25 cellular contexts compared by ENCODE assay signal in genomic region chr9:125387861-125388524, GRCh38.
"Had no signal": no experiment of that assay in that cellular context is flagged by ENCODE, and none has a peak within 500 bp of the region (broad histone marks: within the 10 kb centered on the region; RNA-seq: fewer than 3 reads in every experiment).

No MANE protein-coding gene starts in this region.

- H3K27ac ChIP-seq: ascending aorta, cardiac muscle cell, colonic mucosa, stomach, tibial artery, WERI-Rb-1 had no signal

- H3K36me3 ChIP-seq: ascending aorta, cardiac muscle cell, colonic mucosa, stomach, tibial artery, WERI-Rb-1 had no signal

- H3K9me3 ChIP-seq: ascending aorta, colonic mucosa, stomach, tibial artery had no signal

- H3K4me3 ChIP-seq: ascending aorta, cardiac muscle cell, colonic mucosa, stomach, tibial artery had no signal

- H3K4me1 ChIP-seq: ascending aorta, colonic mucosa, stomach, tibial artery had no signal

- DNase-seq: activated CD4-positive, alpha-beta T cell treated with anti-CD3 and anti-CD28 coated beads, Interleukin-2, amount 50 U/mL, for 1 hour; activated CD4-positive, CD25-positive, alpha-beta regulatory T cell treated with anti-CD3 and anti-CD28 coated beads, Interleukin-2, amount 50 U/mL, for 72 hours; activated CD8-positive, alpha-beta memory T cell treated with anti-CD3 and anti-CD28 coated beads, Interleukin-2, amount 10 ng/mL, durations not matched to agents 7 days and 5 days; activated CD8-positive, alpha-beta T cell treated with anti-CD3 and anti-CD28 coated beads, Interleukin-2, amount 10 ng/mL, durations not matched to agents 7 days and 5 days; activated naive CD8-positive, alpha-beta T cell treated with anti-CD3 and anti-CD28 coated beads, Interleukin-2, amount 10 ng/mL, durations not matched to agents 7 days and 5 days; activated T-cell treated with anti-CD3 and anti-CD28 coated beads, Interleukin-2, amount 50 U/mL, for 48 hours; cerebellar nuclear complex; colonic mucosa; effector CD8-positive, alpha-beta T cell; head of caudate nucleus; hippocampal formation; left colon; mammary epithelial cell; occipital lobe; right cardiac atrium; stimulated activated CD4-positive, alpha-beta T cell treated with anti-CD3 and anti-CD28 coated beads, Interleukin-15, amount 100 ng/mL, for 24 hours; stimulated activated CD4-positive, alpha-beta T cell treated with anti-CD3 and anti-CD28 coated beads, Interleukin-2, amount 100 ng/mL, for 24 hours; stimulated activated naive B cell treated with anti-CD40 and anti-IgM and Interleukin-4, amounts not matched to agents 10 μg/mL and 1 μg/mL and 100 μg/mL, for 72 hours; stomach; T-helper 17 cell; T1000; tibial artery had no signal

- H3K27me3 ChIP-seq: ascending aorta, cardiac muscle cell, colonic mucosa, stomach had no signal

- ATAC-seq: activated CD8-positive, alpha-beta memory T cell treated with anti-CD3 and anti-CD28 coated beads, Interleukin-2, amount 10 ng/mL, durations not matched to agents 7 days and 5 days; activated CD8-positive, alpha-beta T cell treated with anti-CD3 and anti-CD28 coated beads, Interleukin-2, amount 10 ng/mL, durations not matched to agents 7 days and 5 days; left colon; stimulated activated naive B cell treated with anti-CD40 and anti-IgM and Interleukin-4, amounts not matched to agents 10 μg/mL and 1 μg/mL and 100 μg/mL, for 72 hours; T-helper 17 cell had no signal
